24 cellular contexts compared by ENCODE assay signal in genomic region chr4:131609039-131609438, GRCh38.
"Had no signal": no experiment of that assay in that cellular context is flagged by ENCODE, and none has a peak within 500 bp of the region (broad histone marks: within the 10 kb centered on the region; RNA-seq: fewer than 3 reads in every experiment).

No MANE protein-coding gene starts in this region.

- H3K27me3 ChIP-seq: dorsolateral prefrontal cortex, esophagus muscularis mucosa, gastrocnemius medialis, heart right ventricle, neural progenitor cell, spleen, stomach, transverse colon had no signal

- H3K4me2 ChIP-seq: neural progenitor cell had no signal

- H3K9ac ChIP-seq: neural progenitor cell had no signal

- H3K36me3 ChIP-seq: esophagus muscularis mucosa, gastrocnemius medialis, heart right ventricle, neural progenitor cell, spleen, stomach, thoracic aorta, transverse colon had no signal

- DNase-seq: caudate nucleus; dorsolateral prefrontal cortex; effector CD8-positive, alpha-beta T cell; gastrocnemius medialis; heart right ventricle; hypothalamus; islet precursor cell; midbrain; occipital lobe; spleen; stimulated activated CD4-positive, alpha-beta T cell treated with anti-CD3 and anti-CD28 coated beads, Interleukin-15, amount 100 ng/mL, for 24 hours; stimulated activated CD4-positive, alpha-beta T cell treated with anti-CD3 and anti-CD28 coated beads, Interleukin-1b, Interleukin-23, amount 100 ng/mL, for 48 hours; stimulated activated CD4-positive, alpha-beta T cell treated with anti-CD3 and anti-CD28 coated beads, Interleukin-4, amount 100 ng/mL, for 24 hours; stimulated activated naive CD4-positive, alpha-beta T cell; stomach; substantia nigra; transverse colon had no signal

- H3K9me3 ChIP-seq: esophagus muscularis mucosa, gastrocnemius medialis, spleen, stomach, thoracic aorta, transverse colon had no signal

- H3K27ac ChIP-seq: coronary artery, dorsolateral prefrontal cortex, esophagus muscularis mucosa, gastrocnemius medialis, heart right ventricle, neural progenitor cell, spleen, stomach, thoracic aorta, transverse colon had no signal

- ATAC-seq: gastrocnemius medialis; heart right ventricle; left lobe of liver; natural killer cell treated with Interleukin-12 subunit alpha and Interleukin-12 subunit beta and Interleukin-15 and Interleukin-18, amount 100 ng/mL, for 72 hours; sciatic nerve had no signal

- H2AFZ ChIP-seq: neural progenitor cell had no signal

- H3K4me1 ChIP-seq: gastrocnemius medialis, heart right ventricle, neural progenitor cell, spleen, stomach, transverse colon had no signal

- H3K4me3 ChIP-seq: coronary artery, dorsolateral prefrontal cortex, esophagus muscularis mucosa, gastrocnemius medialis, heart right ventricle, neural progenitor cell, spleen, stomach, thoracic aorta, transverse colon had no signal
